8 cellular contexts compared by ENCODE assay signal in the genomic region with DNA sequence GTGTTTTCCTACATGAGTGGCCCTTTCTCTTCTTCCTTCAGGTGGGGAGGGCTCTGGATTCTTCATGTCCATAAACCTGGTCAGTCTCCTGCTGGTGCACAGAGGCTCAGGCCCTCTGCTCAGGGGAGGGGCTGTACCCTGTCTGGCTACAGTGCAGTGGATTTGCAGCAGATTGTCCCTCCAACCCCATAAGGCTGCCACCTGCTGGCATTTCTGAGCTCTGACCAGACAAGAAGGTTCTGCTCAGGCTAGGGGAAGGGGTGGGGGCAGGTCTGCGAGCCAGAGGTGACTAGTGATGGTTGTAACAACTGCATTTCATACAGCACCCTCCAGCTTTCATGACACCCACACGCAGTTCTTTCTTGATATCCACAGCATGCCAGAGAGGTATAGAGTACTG.
DNase-seq lines count a peak whose midpoint lies in the region; FAIRE-seq and TF ChIP-seq lines count a peak whose summit lies in the region.
"Not testable (repeated sequence)": the region's sequence is repeated elsewhere in the genome, so short reads cannot be mapped to it uniquely, and the experiment has no call there.

No MANE protein-coding gene starts in this region.

- H3F3A ChIP-seq in OCI-LY1 (ENCODE audit: insufficient read depth, low read length), result not testable (repeated sequence)

- H3K4me2 ChIP-seq in OCI-LY1 (ENCODE audit: low read length); endothelial cell of umbilical vein (ENCODE audit: insufficient read depth, low read length): not testable (repeated sequence)

- not testable (repeated sequence) for H2AFZ ChIP-seq in OCI-LY1 (ENCODE audit: low read length); endothelial cell of umbilical vein (ENCODE audit: low read depth, low read length)

- dilution Hi-C loops in endothelial cell of umbilical vein (cut with MboI; ENCODE audit: extremely low pct_ligation_motif_present, low sequenced_read_pairs), result not testable (repeated sequence)

- not testable (repeated sequence) for H3K9me2 ChIP-seq in OCI-LY1 (ENCODE audit: low read depth, low read length)

- not testable (repeated sequence) for H3K79me2 ChIP-seq in OCI-LY1 (ENCODE audit: insufficient read depth, low read length); endothelial cell of umbilical vein (ENCODE audit: control insufficient read depth, insufficient read depth, low read length)

- not testable (repeated sequence) for DNase-seq in AG04450 (ENCODE audit: low read depth, low spot score); GM13976 (ENCODE audit: low spot score); kidney epithelial cell (ENCODE audit: low read depth)
- peak; percentile 37 for DNase-seq in MV-4-11 (lab: John Stamatoyannopoulos, UW)
- peak; percentile 36 for DNase-seq in activated T-cell treated with anti-CD3 and anti-CD28 coated beads, Interleukin-2, amount 50 U/mL, for 24 hours
- DNase-seq in endothelial cell of umbilical vein (ENCODE audit: low read depth, low spot score), result peak; percentile 66
- peak; percentile 60 for DNase-seq in retina

- not testable (repeated sequence) for H3K9me3 ChIP-seq in AG04450 (ENCODE audit: control insufficient read depth, insufficient read depth, low read length); OCI-LY1 (ENCODE audit: low read length); endothelial cell of umbilical vein (replicated peaks; ENCODE audit: control insufficient read depth, insufficient read depth, low read length)

- in situ Hi-C loops in GM13976 (cut with MboI; ENCODE audit: low sequenced_read_pairs, unreplicated experiment), result not testable (repeated sequence)

- TF ChIP-seq POLR2A in endothelial cell of umbilical vein (IDR thresholded peaks at IDR 0.05; ENCODE audit: low read depth, low read length), result not testable (repeated sequence)

- not testable (repeated sequence) for H3K9me3 Mint-ChIP-seq in activated T-cell treated with anti-CD3 and anti-CD28 coated beads, Interleukin-2, amount 50 U/mL, for 24 hours

- not testable (repeated sequence) for H4K20me1 ChIP-seq in OCI-LY1 (ENCODE audit: insufficient read depth, low read length); endothelial cell of umbilical vein (replicated peaks; ENCODE audit: control insufficient read depth, extremely low read depth, insufficient read depth, low read length)

- CTCF ChIA-PET in AG04450 (lab: Charles Lee), result interaction anchor here (1.0 to 3.0 kb wide), 10 partner anchors 9 to 89 kb away, joined by 3 to 22 read pairs (median 5); no protein-coding TSS in a partner anchor
- CTCF ChIA-PET in endothelial cell of umbilical vein (lab: Charles Lee), result interaction anchor here (0.6 to 9.5 kb wide), 15 partner anchors 9 to 60 kb away, joined by 3 to 299 read pairs (median 6); no protein-coding TSS in a partner anchor

- not testable (repeated sequence) for H3K4me1 Mint-ChIP-seq in activated T-cell treated with anti-CD3 and anti-CD28 coated beads, Interleukin-2, amount 50 U/mL, for 24 hours (ENCODE audit: low read depth)

- H3K27me3 ChIP-seq in AG04450 (ENCODE audit: control insufficient read depth, insufficient read depth, low read length); OCI-LY1 (ENCODE audit: insufficient read depth, low read length); endothelial cell of umbilical vein (ENCODE audit: control insufficient read depth in 2 of 2, insufficient read depth in 2 of 2, low read length in 2 of 2); kidney epithelial cell (ENCODE audit: control insufficient read depth, insufficient read depth, low read length): not testable (repeated sequence)

- peak; percentile 88 for FAIRE-seq in endothelial cell of umbilical vein (lab: Jason Lieb, UNC)

- not testable (repeated sequence) for H3K27me3 Mint-ChIP-seq in activated T-cell treated with anti-CD3 and anti-CD28 coated beads, Interleukin-2, amount 50 U/mL, for 24 hours

- H3K27ac Mint-ChIP-seq in activated T-cell treated with anti-CD3 and anti-CD28 coated beads, Interleukin-2, amount 50 U/mL, for 24 hours, result not testable (repeated sequence)

- not testable (repeated sequence) for H3K27ac ChIP-seq in AG04450 (ENCODE audit: low read depth, low read length); OCI-LY1 (ENCODE audit: low read depth, low read length, poor library complexity, severe bottlenecking); endothelial cell of umbilical vein (ENCODE audit: insufficient read depth, low read depth, low read length)

- intact Hi-C loops in endothelial cell of umbilical vein (cut with micrococcal nuclease), result loop anchor here (1.0 kb wide), 2 partner anchors 17 to 50 kb away; no protein-coding TSS in a partner anchor

- not testable (repeated sequence) for H3K4me3 ChIP-seq in AG04450 (ENCODE audit: low read depth, low read length); OCI-LY1 (ENCODE audit: low read depth, low read length, poor library complexity, severe bottlenecking); endothelial cell of umbilical vein (replicated peaks in 1 of 3; ENCODE audit: insufficient read depth in 1 of 3, low read depth in 1 of 3, low read length in 3 of 3); kidney epithelial cell (ENCODE audit: low read depth, low read length)

- H3K9ac ChIP-seq in OCI-LY1 (ENCODE audit: low read length); endothelial cell of umbilical vein (replicated peaks; ENCODE audit: extremely low read depth, insufficient read depth, low read length): not testable (repeated sequence)

- H3K4me1 ChIP-seq in OCI-LY1 (ENCODE audit: insufficient read depth, low read length, severe bottlenecking); endothelial cell of umbilical vein (ENCODE audit: control insufficient read depth, extremely low read depth, insufficient read depth, low read length): not testable (repeated sequence)

- H3K36me3 ChIP-seq in OCI-LY1 (ENCODE audit: insufficient read depth, low read length); endothelial cell of umbilical vein (ENCODE audit: control insufficient read depth in 2 of 2, extremely low read depth in 1 of 2, insufficient read depth in 2 of 2, low read length in 2 of 2); kidney epithelial cell (ENCODE audit: control insufficient read depth, insufficient read depth, low read length): not testable (repeated sequence)

- peak; percentile 52 for TF ChIP-seq CTCF in AG04450 (IDR thresholded peaks at IDR 0.05; ENCODE audit: low read depth, low read length)
- TF ChIP-seq CTCF in GM13976 (IDR thresholded peaks at IDR 0.05; ENCODE audit: borderline replicate concordance, control extremely low read depth, extremely low read depth, insufficient read depth, missing control alignments), result peak; percentile 33
- TF ChIP-seq CTCF in OCI-LY1 (IDR thresholded peaks at IDR 0.05; ENCODE audit: low read length), result peak; percentile 51
- TF ChIP-seq CTCF in endothelial cell of umbilical vein (IDR thresholded peaks at IDR 0.05; ENCODE audit: extremely low read depth in 1 of 2, insufficient read depth in 1 of 2, low read depth in 1 of 2, low read length in 2 of 2), result peak; percentile 54 to 64
- TF ChIP-seq CTCF in kidney epithelial cell (IDR thresholded peaks at IDR 0.05; ENCODE audit: insufficient read depth, low read length, poor library complexity, severe bottlenecking), result peak; percentile 52

- not testable (repeated sequence) for H3K36me3 Mint-ChIP-seq in activated T-cell treated with anti-CD3 and anti-CD28 coated beads, Interleukin-2, amount 50 U/mL, for 24 hours (ENCODE audit: low read depth)

- not testable (repeated sequence) for BruUV-seq in endothelial cell of umbilical vein (replicated peaks; lab: Mats Ljungman, UMichigan)

- POLR2A ChIA-PET in AG04450 (lab: Yijun Ruan, JAX), result interaction anchor here (0.6 to 1.5 kb wide), 2 partner anchors 41 to 48 kb away, joined by 3 to 5 read pairs; no protein-coding TSS in a partner anchor
- POLR2A ChIA-PET in endothelial cell of umbilical vein (lab: Charles Lee), result not testable (repeated sequence)

- not testable (repeated sequence) for H3K4me3 Mint-ChIP-seq in activated T-cell treated with anti-CD3 and anti-CD28 coated beads, Interleukin-2, amount 50 U/mL, for 24 hours

- H3K9me1 ChIP-seq in endothelial cell of umbilical vein (replicated peaks; ENCODE audit: control insufficient read depth, extremely low read depth, insufficient read depth, low read length), result not testable (repeated sequence)
